10 cellular contexts compared by ENCODE assay signal in genomic region chr1:145961109-145961424, GRCh38. TPM values are rescaled to one million over a fixed set of nuclear protein-coding genes. Genes with fewer than 3 reads are reported as not detected.
DNase-seq lines count a peak whose midpoint lies in the region; ATAC-seq, FAIRE-seq and TF ChIP-seq lines count a peak whose summit lies in the region.
"Had no signal": no experiment of that assay in that cellular context is flagged by ENCODE, and none has a peak within 500 bp of the region (broad histone marks: within the 10 kb centered on the region; RNA-seq: fewer than 3 reads in every experiment).

No MANE protein-coding gene starts in this region.

- H3K9me3 ChIP-seq in mucosa of descending colon (no peaks in the 10 kb centered on the region), aorta (ENCODE audit: control insufficient read depth, low read length) (no peaks in the 10 kb centered on the region)

- H3K4me3 ChIP-seq in mucosa of descending colon (peak overlapping the region; percentile 11), aorta (ENCODE audit: low read length in 2 of 2) (peak overlapping the region; percentile 15 to 88)

- H3K27me3 ChIP-seq in aorta (ENCODE audit: control insufficient read depth in 1 of 2, insufficient read depth in 2 of 2, low read length in 1 of 2): no peaks in the 10 kb centered on the region

- no peaks in the 10 kb centered on the region for H3K27me3 Mint-ChIP-seq in stimulated activated naive CD8-positive, alpha-beta T cell treated with anti-CD3 and anti-CD28 coated beads, Interleukin-15, Interleukin-2, amounts not matched to agents 100 ng/mL and 50 ng/mL, for 24 hours
- H3K27me3 Mint-ChIP-seq in central memory CD8-positive, alpha-beta T cell: no peaks in the 10 kb centered on the region

- peak overlapping the region; percentile 90 for H3K27ac Mint-ChIP-seq in stimulated activated naive CD8-positive, alpha-beta T cell treated with anti-CD3 and anti-CD28 coated beads, Interleukin-15, Interleukin-2, amounts not matched to agents 100 ng/mL and 50 ng/mL, for 24 hours
- H3K27ac Mint-ChIP-seq in central memory CD8-positive, alpha-beta T cell (ENCODE audit: low read depth): peak overlapping the region; percentile 85

- peak overlapping the region; percentile 97 for H3K4me3 Mint-ChIP-seq in stimulated activated naive CD8-positive, alpha-beta T cell treated with anti-CD3 and anti-CD28 coated beads, Interleukin-15, Interleukin-2, amounts not matched to agents 100 ng/mL and 50 ng/mL, for 24 hours
- H3K4me3 Mint-ChIP-seq in central memory CD8-positive, alpha-beta T cell: peak overlapping the region; percentile 89

- no peak for ATAC-seq in stimulated activated naive CD8-positive, alpha-beta T cell treated with anti-CD3 and anti-CD28 coated beads, Interleukin-15, Interleukin-2, amounts not matched to agents 100 U/mL and 50 U/mL, for 24 hours
- ATAC-seq in central memory CD8-positive, alpha-beta T cell (replicated peaks; ENCODE audit: extremely low read depth, poor library complexity, severe bottlenecking): no peak
- ATAC-seq in mucosa of descending colon: no peak
- ATAC-seq in aorta (ENCODE audit: low FRiP score): no peak

- peak overlapping the region; percentile 14 to 20 for H3K27ac ChIP-seq in aorta (ENCODE audit: low read depth in 1 of 2, low read length in 2 of 2)

- H3K36me3 Mint-ChIP-seq in stimulated activated naive CD8-positive, alpha-beta T cell treated with anti-CD3 and anti-CD28 coated beads, Interleukin-15, Interleukin-2, amounts not matched to agents 100 ng/mL and 50 ng/mL, for 24 hours (ENCODE audit: low read depth): no peaks in the 10 kb centered on the region
- H3K36me3 Mint-ChIP-seq in central memory CD8-positive, alpha-beta T cell (ENCODE audit: insufficient read depth): peaks cover 11% of the 10 kb centered on the region

- no peak for DNase-seq in stimulated activated naive CD8-positive, alpha-beta T cell treated with anti-CD3 and anti-CD28 coated beads, Interleukin-15, Interleukin-2, amounts not matched to agents 100 U/mL and 50 U/mL, for 24 hours
- no peak for DNase-seq in central memory CD8-positive, alpha-beta T cell (ENCODE audit: low spot score in 2 of 2)
- DNase-seq in mucosa of descending colon (no peak), aorta (peak in 1 of 2 donors; percentile 54), AG20443 (ENCODE audit: low spot score) (no peak), frontal cortex (ENCODE audit: low spot score in 2 of 2) (no peak), NCI-H187 (lab: John Stamatoyannopoulos, UW) (no peak)

- H3K4me1 Mint-ChIP-seq in stimulated activated naive CD8-positive, alpha-beta T cell treated with anti-CD3 and anti-CD28 coated beads, Interleukin-15, Interleukin-2, amounts not matched to agents 100 ng/mL and 50 ng/mL, for 24 hours (ENCODE audit: low read depth): peaks cover 59% of the 10 kb centered on the region
- H3K4me1 Mint-ChIP-seq in central memory CD8-positive, alpha-beta T cell: peaks cover 75% of the 10 kb centered on the region

- FAIRE-seq in frontal cortex (lab: Jason Lieb, UNC): no peak
- FAIRE-seq: islet of Langerhans, RCC 7860 had no signal

- no peaks in the 10 kb centered on the region for H3K36me3 ChIP-seq in mucosa of descending colon (ENCODE audit: low read depth)
- H3K36me3 ChIP-seq in aorta (ENCODE audit: control insufficient read depth in 1 of 2, insufficient read depth in 2 of 2, low read length in 1 of 2): no peaks in the 10 kb centered on the region

- TF ChIP-seq CTCF in mucosa of descending colon (IDR thresholded peaks at IDR 0.05): no peak

- no peaks in the 10 kb centered on the region for H3K9me3 Mint-ChIP-seq in stimulated activated naive CD8-positive, alpha-beta T cell treated with anti-CD3 and anti-CD28 coated beads, Interleukin-15, Interleukin-2, amounts not matched to agents 100 ng/mL and 50 ng/mL, for 24 hours
- H3K9me3 Mint-ChIP-seq in central memory CD8-positive, alpha-beta T cell: no peaks in the 10 kb centered on the region

- intact Hi-C loops in mucosa of descending colon (cut with DNase I, micrococcal nuclease): loop anchor here in 1 of 2 donors (10.0 kb wide), 1 partner anchor 46 kb away; the partner anchor contains the start of genes ITGA10 and PEX11B
- intact Hi-C loops in aorta (cut with DNase I): no loop called here

- H3K4me1 ChIP-seq in mucosa of descending colon (ENCODE audit: low read depth) (peaks cover 47% of the 10 kb centered on the region), aorta (ENCODE audit: control insufficient read depth in 1 of 2, insufficient read depth in 2 of 2, low read length in 2 of 2) (no peaks in the 10 kb centered on the region)

- whole genome bisulfite sequencing in aorta, 2 donors: 0% methylated on average over 21 to 22 of the region's 22 CpGs

RNA-seq across cellular contexts. Expression of gene LIX1L, which starts 3.2 kb away (rescaled TPM):
- total RNA-seq in mucosa of descending colon (10 to 100 TPM in 2 of 3 donors, 1 to 10 TPM in 1; 3.9 to 34.3 (median 10.2) TPM), aorta (10 to 100 TPM; 53.2 to 60.0 TPM), frontal cortex (17.1 TPM)
- 10 to 100 TPM; 18.0 to 29.3 TPM for polyA plus RNA-seq in aorta

RNA-seq across cellular contexts. Expression of gene ANKRD34A, which starts 3.3 kb away (rescaled TPM):
- total RNA-seq in mucosa of descending colon: under 1 TPM; 0.14 to 0.63 (median 0.41) TPM
- total RNA-seq in aorta: 1 to 10 TPM; 1.4 to 2.2 TPM
- 1 to 10 TPM in 1 of 2 donors, under 1 TPM in 1; 0.63 to 1.9 TPM for polyA plus RNA-seq in aorta
- 1.6 TPM for total RNA-seq in frontal cortex

RNA-seq across cellular contexts. Expression of gene POLR3GL, which starts 3.4 kb away (rescaled TPM):
- total RNA-seq in mucosa of descending colon: 10 to 100 TPM; 15.7 to 26.8 (median 19.5) TPM
- 10 to 100 TPM; 23.8 to 26.4 TPM for total RNA-seq in aorta
- polyA plus RNA-seq in aorta: 10 to 100 TPM; 73.4 to 89.0 TPM
- 14.7 TPM for total RNA-seq in frontal cortex

RNA-seq across cellular contexts. Expression of gene RBM8A, which starts 33.8 kb away (rescaled TPM):
- 10 to 100 TPM; 82.3 to 94.5 (median 93.9) TPM for total RNA-seq in mucosa of descending colon
- 10 to 100 TPM; 81.2 to 84.5 TPM for total RNA-seq in aorta
- 10 to 100 TPM; 42.6 to 74.1 TPM for polyA plus RNA-seq in aorta
- total RNA-seq in frontal cortex: 81.1 TPM

RNA-seq across cellular contexts. Expression of gene TXNIP, which starts 35.3 kb away (rescaled TPM):
- total RNA-seq in mucosa of descending colon: 1,000 to 10,000 TPM in 1 of 3 donors, 100 to 1,000 TPM in 2; 683 to 1,682 (median 830) TPM
- total RNA-seq in aorta: 100 to 1,000 TPM; 354 to 536 TPM
- 100 to 1,000 TPM in 1 of 2 donors, 10 to 100 TPM in 1; 83.1 to 169 TPM for polyA plus RNA-seq in aorta
- total RNA-seq in frontal cortex: 125 TPM
